Comparison of ENCODE assay signal across 26 cellular contexts in the genomic region with DNA sequence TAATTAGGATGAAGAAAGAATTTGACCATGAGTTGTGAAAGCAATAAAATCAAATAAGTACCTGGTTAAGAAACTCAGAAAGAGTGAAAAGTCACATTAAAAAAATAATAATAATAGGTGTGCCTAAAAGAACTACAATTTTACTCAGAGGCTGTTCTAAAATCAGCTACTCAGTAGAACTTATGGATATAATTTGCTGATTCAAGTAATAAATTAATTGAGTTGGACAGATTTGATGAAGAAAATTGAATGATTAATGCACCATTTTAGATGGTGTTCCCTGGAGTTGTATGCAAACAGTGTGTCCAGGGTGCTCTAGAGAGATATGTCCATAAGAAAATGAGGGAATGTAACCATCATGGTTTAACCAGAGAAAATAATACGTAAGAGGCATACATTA.
DNase-seq lines count a peak whose midpoint lies in the region; ATAC-seq, FAIRE-seq and TF ChIP-seq lines count a peak whose summit lies in the region.
"Had no signal": no experiment of that assay in that cellular context is flagged by ENCODE, and none has a peak within 500 bp of the region (broad histone marks: within the 10 kb centered on the region; RNA-seq: fewer than 3 reads in every experiment).

No MANE protein-coding gene starts in this region.

- no TSS peak for BruUV-seq in HepG2 (replicated peaks; lab: Mats Ljungman, UMichigan)

- no peak overlapping the region for H2AFZ ChIP-seq in HepG2 (ENCODE audit: low read length)
- peak overlapping the region; percentile 73 for H2AFZ ChIP-seq in SU-DHL-6 (ENCODE audit: low read depth, low read length, severe bottlenecking)
- H2AFZ ChIP-seq in neural progenitor cell (replicated peaks), result peak overlapping the region; percentile 39

- no peak for TF ChIP-seq RAD21 in HepG2 (CRISPR knock-in tag; IDR thresholded peaks at IDR 0.05)

- no peak overlapping the region for H3K9ac ChIP-seq in HepG2 (ENCODE audit: insufficient read depth, low read depth, low read length)
- H3K9ac ChIP-seq in SU-DHL-6 (ENCODE audit: low read length), result no peak overlapping the region
- no peak overlapping the region for H3K9ac ChIP-seq in neural progenitor cell
- H3K9ac ChIP-seq: BLaER1 had no signal

- no peak overlapping the region for H3K4me2 ChIP-seq in HepG2 (ENCODE audit: low read depth, low read length)
- peak overlapping the region; percentile 46 for H3K4me2 ChIP-seq in SU-DHL-6 (ENCODE audit: low read depth, low read length, poor library complexity, severe bottlenecking)
- no peak overlapping the region for H3K4me2 ChIP-seq in neural progenitor cell
- H3K4me2 ChIP-seq: BLaER1 had no signal

- peaks cover 20% of the 10 kb centered on the region for H3K9me3 ChIP-seq in HepG2 (ENCODE audit: low read length)
- no peaks in the 10 kb centered on the region for H3K9me3 ChIP-seq in right lobe of liver
- H3K9me3 ChIP-seq in SU-DHL-6 (ENCODE audit: insufficient read depth, low read length), result peaks cover 14% of the 10 kb centered on the region; the same call in 1 of the 2 replicates
- H3K9me3 ChIP-seq in neural progenitor cell (ENCODE audit: low read depth), result no peaks in the 10 kb centered on the region
- H3K9me3 ChIP-seq: BE2C had no signal

- peaks cover 7% of the 10 kb centered on the region for H3K9me3 Mint-ChIP-seq in neural progenitor cell
- H3K9me3 Mint-ChIP-seq in activated CD4-positive, alpha-beta T cell treated with anti-CD3 and anti-CD28 coated beads, Interleukin-2, amount 10 ng/mL, durations not matched to agents 24 days and 14 days, result peaks cover 14% of the 10 kb centered on the region

- POLR2A ChIA-PET in HepG2 (lab: Yijun Ruan, JAX), result no interaction called here

- peaks cover 5% of the 10 kb centered on the region for H3K36me3 Mint-ChIP-seq in neural progenitor cell
- H3K36me3 Mint-ChIP-seq in activated CD4-positive, alpha-beta T cell treated with anti-CD3 and anti-CD28 coated beads, Interleukin-2, amount 10 ng/mL, durations not matched to agents 24 days and 14 days (ENCODE audit: low read depth), result no peaks in the 10 kb centered on the region
- H3K36me3 Mint-ChIP-seq: CD14-positive monocyte; CD4-positive, alpha-beta memory T cell; CD8-positive, alpha-beta memory T cell had no signal

- H3K9me2 ChIP-seq in SU-DHL-6 (replicated peaks; ENCODE audit: insufficient read depth, low read length), result no peaks in the 10 kb centered on the region

- FAIRE-seq in HepG2 (lab: Jason Lieb, UNC), result no peak
- FAIRE-seq: GM12878, GM12892, GM18507 had no signal

- TF ChIP-seq CTCF in HepG2 (CRISPR knock-in tag; IDR thresholded peaks at IDR 0.05), result no peak
- no peak for TF ChIP-seq CTCF in right lobe of liver (IDR thresholded peaks at IDR 0.05)
- TF ChIP-seq CTCF in SU-DHL-6 (IDR thresholded peaks at IDR 0.05; ENCODE audit: insufficient read depth, low read length, poor library complexity, severe bottlenecking), result no peak
- no peak for TF ChIP-seq CTCF in neural progenitor cell (IDR thresholded peaks at IDR 0.05)

- H3K4me1 Mint-ChIP-seq in neural progenitor cell, result no peaks in the 10 kb centered on the region
- no peaks in the 10 kb centered on the region for H3K4me1 Mint-ChIP-seq in activated CD4-positive, alpha-beta T cell treated with anti-CD3 and anti-CD28 coated beads, Interleukin-2, amount 10 ng/mL, durations not matched to agents 24 days and 14 days
- H3K4me1 Mint-ChIP-seq: CD14-positive monocyte; CD4-positive, alpha-beta memory T cell; CD4-positive, CD25-positive, alpha-beta regulatory T cell; CD8-positive, alpha-beta memory T cell had no signal

- intact Hi-C loops in HepG2 (cut with micrococcal nuclease; ENCODE audit: unreplicated experiment) (no loop called here), right lobe of liver (cut with DNase I) (no loop called here)
- intact Hi-C loops in activated CD4-positive, alpha-beta T cell treated with anti-CD3 and anti-CD28 coated beads, Interleukin-2, amount 10 ng/mL, durations not matched to agents 24 days and 14 days (cut with micrococcal nuclease), result no loop called here

- in situ Hi-C loops in HepG2 (cut with HindIII; ENCODE audit: extremely low pct_ligation_motif_present, low pct_unique_long_range_greater_than_20kb), result no loop called here

- H3K4me3 ChIP-seq in HepG2 (replicated peaks in 1 of 3; ENCODE audit: insufficient read depth in 1 of 3, low read depth in 2 of 3, low read length in 3 of 3), result no peak overlapping the region
- no peak overlapping the region for H3K4me3 ChIP-seq in right lobe of liver
- H3K4me3 ChIP-seq in SU-DHL-6 (ENCODE audit: insufficient read depth, low read length, poor library complexity, severe bottlenecking), result no peak overlapping the region
- H3K4me3 ChIP-seq in neural progenitor cell, result no peak overlapping the region
- H3K4me3 ChIP-seq: BLaER1, GM12878 had no signal

- H3K36me3 ChIP-seq in HepG2 (replicated peaks in 1 of 2; ENCODE audit: control insufficient read depth in 1 of 2, insufficient read depth in 2 of 2, low read length in 2 of 2) (no peaks in the 10 kb centered on the region), right lobe of liver (no peaks in the 10 kb centered on the region), SU-DHL-6 (ENCODE audit: low read length) (no peaks in the 10 kb centered on the region), neural progenitor cell (no peaks in the 10 kb centered on the region)
- H3K36me3 ChIP-seq: BE2C, BLaER1 had no signal

- peaks cover 5% of the 10 kb centered on the region for H3K27me3 Mint-ChIP-seq in neural progenitor cell (ENCODE audit: insufficient read depth, low read depth)
- no peaks in the 10 kb centered on the region for H3K27me3 Mint-ChIP-seq in activated CD4-positive, alpha-beta T cell treated with anti-CD3 and anti-CD28 coated beads, Interleukin-2, amount 10 ng/mL, durations not matched to agents 24 days and 14 days
- H3K27me3 Mint-ChIP-seq: CD4-positive, alpha-beta memory T cell; CD4-positive, CD25-positive, alpha-beta regulatory T cell; CD8-positive, alpha-beta memory T cell had no signal

- TF ChIP-seq EP300 in HepG2 (IDR thresholded peaks at IDR 0.05; ENCODE audit: low read depth in 2 of 2, low read length in 2 of 2) (no peak), HepG2 (CRISPR knock-in tag; IDR thresholded peaks at IDR 0.05; ENCODE audit: borderline replicate concordance) (no peak)

- H3K27ac Mint-ChIP-seq in neural progenitor cell, result no peak overlapping the region
- no peak overlapping the region for H3K27ac Mint-ChIP-seq in activated CD4-positive, alpha-beta T cell treated with anti-CD3 and anti-CD28 coated beads, Interleukin-2, amount 10 ng/mL, durations not matched to agents 24 days and 14 days
- H3K27ac Mint-ChIP-seq: CD14-positive monocyte; CD4-positive, alpha-beta memory T cell; CD4-positive, CD25-positive, alpha-beta regulatory T cell; CD8-positive, alpha-beta memory T cell had no signal

- no peaks in the 10 kb centered on the region for H3F3A ChIP-seq in SU-DHL-6 (ENCODE audit: insufficient read depth)
- no peaks in the 10 kb centered on the region for H3F3A ChIP-seq in neural progenitor cell (ENCODE audit: low read depth)

- DNase-seq in HepG2 (ENCODE audit: low spot score) (no peak), right lobe of liver (no peak), neural progenitor cell (ENCODE audit: low spot score) (no peak)
- no peak for DNase-seq in activated CD4-positive, alpha-beta T cell treated with anti-CD3 and anti-CD28 coated beads, Interleukin-2, amount 50 U/mL, for 1 hour
- DNase-seq in activated CD4-positive, alpha-beta T cell treated with anti-CD3 and anti-CD28 coated beads, Interleukin-2, amount 10 ng/mL, durations not matched to agents 24 days and 14 days, result no peak
- DNase-seq: ACHN; BE2C; C1 segment of cervical spinal cord; CD4-positive, alpha-beta memory T cell; CD4-positive, CD25-positive, alpha-beta regulatory T cell; CD8-positive, alpha-beta memory T cell; COR-L47; DMS 273 treated with DMSO at 0.1 percent for 48 hours; DMS153; DMS53; DMS79; DND-41; EL; GDM1 had no signal

- no peak for TF ChIP-seq POLR2A in HepG2 (IDR thresholded peaks at IDR 0.05; ENCODE audit: insufficient read depth in 1 of 2, low read depth in 2 of 2, low read length in 2 of 2)
- TF ChIP-seq POLR2A in right lobe of liver (IDR thresholded peaks at IDR 0.05), result no peak

- 0% methylated on average over 1 of the region's 1 CpG for WGBS in HepG2 (ENCODE audit: low lambda C conversion rate)
- WGBS in right lobe of liver (ENCODE audit: insufficient coverage, low coverage, low lambda C conversion rate, missing lambda C conversion rate), result 53% methylated on average over 1 of the region's 1 CpG

- H3K4me3 Mint-ChIP-seq in neural progenitor cell, result no peak overlapping the region
- no peak overlapping the region for H3K4me3 Mint-ChIP-seq in activated CD4-positive, alpha-beta T cell treated with anti-CD3 and anti-CD28 coated beads, Interleukin-2, amount 10 ng/mL, durations not matched to agents 24 days and 14 days
- H3K4me3 Mint-ChIP-seq: CD14-positive monocyte; CD4-positive, alpha-beta memory T cell; CD4-positive, CD25-positive, alpha-beta regulatory T cell; CD8-positive, alpha-beta memory T cell had no signal

- CTCF ChIA-PET in HepG2 (lab: Yijun Ruan, JAX; ENCODE audit: low intra/inter-chr PET ratio, low total read pairs), result no interaction called here

- H3K27ac ChIP-seq in HepG2 (ENCODE audit: extremely low read length, insufficient read depth, low read length) (no peak overlapping the region), right lobe of liver (no peak overlapping the region), SU-DHL-6 (ENCODE audit: low read depth, low read length) (no peak overlapping the region), neural progenitor cell (no peak overlapping the region)
- H3K27ac ChIP-seq: 22Rv1, BLaER1 had no signal

- H3K4me1 ChIP-seq in HepG2 (ENCODE audit: insufficient read depth, low read length), result no peaks in the 10 kb centered on the region
- H3K4me1 ChIP-seq in right lobe of liver, result no peaks in the 10 kb centered on the region
- no peaks in the 10 kb centered on the region for H3K4me1 ChIP-seq in neural progenitor cell
- H3K4me1 ChIP-seq: BE2C, BLaER1 had no signal

- ATAC-seq in HepG2 (no peak), right lobe of liver (no peak)
- ATAC-seq: GM12878 had no signal

- H4K20me1 ChIP-seq in HepG2 (ENCODE audit: insufficient read depth, low read length) (no peaks in the 10 kb centered on the region), SU-DHL-6 (ENCODE audit: low read depth, low read length) (no peaks in the 10 kb centered on the region), neural progenitor cell (ENCODE audit: low read depth) (no peaks in the 10 kb centered on the region)
- H4K20me1 ChIP-seq: BLaER1 had no signal

- no peaks in the 10 kb centered on the region for H3K79me2 ChIP-seq in HepG2 (ENCODE audit: insufficient read depth, low read length)
- no peaks in the 10 kb centered on the region for H3K79me2 ChIP-seq in SU-DHL-6 (ENCODE audit: insufficient read depth, low read length)
- no peaks in the 10 kb centered on the region for H3K79me2 ChIP-seq in neural progenitor cell (ENCODE audit: low read depth)

- H3K27me3 ChIP-seq in HepG2 (ENCODE audit: control insufficient read depth in 1 of 2, insufficient read depth in 2 of 2, low read length in 2 of 2) (no peaks in the 10 kb centered on the region), right lobe of liver (no peaks in the 10 kb centered on the region), SU-DHL-6 (ENCODE audit: low read length) (no peaks in the 10 kb centered on the region), neural progenitor cell (no peaks in the 10 kb centered on the region)
- H3K27me3 ChIP-seq: BE2C, BLaER1 had no signal

TF ChIP-seq in HepG2, 621 proteins besides CTCF, POLR2A, EP300 and RAD21 (continues in another document):
- TF ChIP-seq MAFF (IDR thresholded peaks at IDR 0.05; ENCODE audit: low read depth, low read length), result peak; percentile 56; the same call in 1 of the 2 replicates
